ENCODE assay signal across 8 cellular contexts in genomic region chr12:103632554-103633216, GRCh38. TPM values are rescaled to one million over a fixed set of nuclear protein-coding genes. Genes with fewer than 3 reads are reported as not detected.
DNase-seq lines count a peak whose midpoint lies in the region; ATAC-seq, FAIRE-seq and TF ChIP-seq lines count a peak whose summit lies in the region.

No MANE protein-coding gene starts in this region.

- H3K4me3 Mint-ChIP-seq in stimulated activated memory B cell treated with anti-CD40 and anti-IgM and Interleukin-4, amounts not matched to agents 10 μg/mL and 1 μg/mL and 100 μg/mL, for 72 hours: no peak overlapping the region

- peak; percentile 80 for FAIRE-seq in GM12892 (lab: Jason Lieb, UNC)

- POLR2A ChIA-PET in AG04450 (lab: Yijun Ruan, JAX): no interaction called here

- no peaks in the 10 kb centered on the region for H3K4me1 Mint-ChIP-seq in stimulated activated memory B cell treated with anti-CD40 and anti-IgM and Interleukin-4, amounts not matched to agents 10 μg/mL and 1 μg/mL and 100 μg/mL, for 72 hours

- no peak overlapping the region for H3K27ac ChIP-seq in AG04450 (ENCODE audit: low read depth, low read length)

- CTCF ChIA-PET in AG04450 (lab: Charles Lee): interaction anchor here (0.7 to 1.9 kb wide), 5 partner anchors 8 to 238 kb away, joined by 3 to 7 read pairs (median 5); no protein-coding TSS in a partner anchor

- TF ChIP-seq POLR2A in GM12892 (IDR thresholded peaks at IDR 0.05; ENCODE audit: low read depth, low read length): no peak

- no peak overlapping the region for H3K27ac Mint-ChIP-seq in stimulated activated memory B cell treated with anti-CD40 and anti-IgM and Interleukin-4, amounts not matched to agents 10 μg/mL and 1 μg/mL and 100 μg/mL, for 72 hours

- no peak overlapping the region for H3K4me3 ChIP-seq in AG04450 (ENCODE audit: low read depth, low read length)
- H3K4me3 ChIP-seq in WI38 (ENCODE audit: low read depth, low read length): no peak overlapping the region

- H3K9me3 Mint-ChIP-seq in stimulated activated memory B cell treated with anti-CD40 and anti-IgM and Interleukin-4, amounts not matched to agents 10 μg/mL and 1 μg/mL and 100 μg/mL, for 72 hours: peaks cover 12% of the 10 kb centered on the region

- ATAC-seq in HG02852 (IDR thresholded peaks at IDR 0.05; ENCODE audit: unreplicated experiment) (peak; percentile 67), esophagus mucosa (peak; percentile 83), omental fat pad (ENCODE audit: low FRiP score) (no peak)
- ATAC-seq in stimulated activated memory B cell treated with anti-CD40 and anti-IgM and Interleukin-4, amounts not matched to agents 10 μg/mL and 1 μg/mL and 100 μg/mL, for 72 hours: no peak

- H3K36me3 Mint-ChIP-seq in stimulated activated memory B cell treated with anti-CD40 and anti-IgM and Interleukin-4, amounts not matched to agents 10 μg/mL and 1 μg/mL and 100 μg/mL, for 72 hours: no peaks in the 10 kb centered on the region

- TF ChIP-seq CTCF in AG04450 (IDR thresholded peaks at IDR 0.05; ENCODE audit: low read depth, low read length) (peak; percentile 78), WI38 (IDR thresholded peaks at IDR 0.05; ENCODE audit: low read depth, low read length) (peak; percentile 93), omental fat pad (IDR thresholded peaks at IDR 0.05) (no peak)

- no peaks in the 10 kb centered on the region for H3K27me3 Mint-ChIP-seq in stimulated activated memory B cell treated with anti-CD40 and anti-IgM and Interleukin-4, amounts not matched to agents 10 μg/mL and 1 μg/mL and 100 μg/mL, for 72 hours

- H3K9me3 ChIP-seq in AG04450 (ENCODE audit: control insufficient read depth, insufficient read depth, low read length): peaks cover 3% of the 10 kb centered on the region; the same call in 1 of the 2 replicates

- peaks cover 3% of the 10 kb centered on the region for H3K27me3 ChIP-seq in AG04450 (ENCODE audit: control insufficient read depth, insufficient read depth, low read length)

- DNase-seq in AG04450 (ENCODE audit: low read depth, low spot score) (no peak), GM12892 (ENCODE audit: insufficient read length) (peak; percentile 58), NCI-H1694 treated with DMSO at 0.1 percent for 48 hours (lab: John Stamatoyannopoulos, UW) (peak; percentile 44), omental fat pad (ENCODE audit: low spot score) (peak; percentile 46)

RNA-seq across cellular contexts. Expression of gene STAB2, which starts 45.6 kb away (rescaled TPM):
- not detected in 2 replicates for polyA plus RNA-seq in AG04450 (2011; rRNA removed)
- not detected in 2 replicates for polyA minus RNA-seq in AG04450 (2011; rRNA and poly(A)+ RNA removed)
- polyA plus RNA-seq in GM12892 (2012; ENCODE audit: missing spikeins): not detected
- total RNA-seq in esophagus mucosa (0.16 TPM), omental fat pad (1 to 10 TPM in 1 of 4 donors, under 1 TPM in 3; under 0.01 to 2.5 (median 0.43) TPM)

Comparison
In these comparisons a context has a peak if more than half of its experiments do, and no peak if none do; other contexts are left out.
1. CTCF ChIP-seq: peak in AG04450 (single experiment) and WI38 (single experiment); none in omental fat pad (0 of 3).
2. ATAC-seq: peak in HG02852 (single experiment) and esophagus mucosa (single experiment); none in omental fat pad (single experiment) and stimulated activated memory B cell treated with anti-CD40 and anti-IgM and Interleukin-4, amounts not matched to agents 10 μg/mL and 1 μg/mL and 100 μg/mL, for 72 hours (single experiment).